20 cellular contexts compared by ENCODE assay signal in the genomic region with DNA sequence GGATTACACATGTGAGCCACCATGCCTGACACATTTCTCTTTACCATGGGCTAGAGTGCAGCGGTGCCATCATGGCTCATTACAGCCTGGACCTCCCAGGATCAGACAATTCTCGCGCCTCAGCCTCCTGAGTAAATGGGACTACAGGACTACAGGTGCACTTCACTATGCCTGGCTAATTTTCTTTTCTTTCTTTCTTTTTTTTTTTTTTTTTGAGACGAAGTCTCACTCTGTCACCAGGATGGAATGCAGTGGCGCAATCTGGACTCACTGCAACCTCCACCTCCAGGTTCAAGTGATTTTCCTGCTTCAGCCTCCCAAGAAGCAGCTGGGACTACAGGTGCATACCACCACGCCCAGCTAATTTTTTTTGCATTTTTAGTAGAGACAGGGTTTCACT. TPM values are rescaled to one million over a fixed set of nuclear protein-coding genes. Genes with fewer than 3 reads are reported as not detected.
DNase-seq lines count a peak whose midpoint lies in the region; ATAC-seq, FAIRE-seq and TF ChIP-seq lines count a peak whose summit lies in the region.
"Had no signal": no experiment of that assay in that cellular context is flagged by ENCODE, and none has a peak within 500 bp of the region (broad histone marks: within the 10 kb centered on the region; RNA-seq: fewer than 3 reads in every experiment).

No MANE protein-coding gene starts in this region.

- ATAC-seq in HG02623 (IDR thresholded peaks at IDR 0.05; ENCODE audit: unreplicated experiment) (no peak), GM19397 (IDR thresholded peaks at IDR 0.05; ENCODE audit: unreplicated experiment) (no peak)
- ATAC-seq: T-helper 17 cell had no signal

- no peak for TF ChIP-seq CTCF in epithelial cell of esophagus (IDR thresholded peaks at IDR 0.05; ENCODE audit: insufficient read depth, low read depth, low read length, missing control alignments)

- DNase-seq in EL: peak; percentile 65
- peak; percentile 67 for DNase-seq in NCI-H226
- peak; percentile 86 for DNase-seq in epithelial cell of esophagus (ENCODE audit: low read depth)
- DNase-seq in posterior vena cava (ENCODE audit: low spot score): peak; percentile 40
- no peak for DNase-seq in NCI-H1436 treated with DMSO at 0.1 percent for 48 hours (lab: John Stamatoyannopoulos, UW)
- DNase-seq in GM19239 (ENCODE audit: insufficient read length, low spot score): no peak
- DNase-seq: activated B cell treated with CpG ODN at 0.5 μM for 24 hours; AML-193; GF-D8; GOT3; Kasumi-1; NCI-H1694 treated with DMSO at 0.1 percent for 48 hours; ovary; SIG-M5; sigmoid colon; stimulated activated CD4-positive, alpha-beta T cell treated with anti-CD3 and anti-CD28 coated beads, Interleukin-2, amount 100 ng/mL, for 24 hours; T-helper 17 cell had no signal

- intact Hi-C loops in posterior vena cava (cut with DNase I): no loop called here

- FAIRE-seq in GM19239 (lab: Jason Lieb, UNC): no peak

- H3K4me3 ChIP-seq in epithelial cell of esophagus (ENCODE audit: low read length): no peak overlapping the region
- H3K4me3 ChIP-seq: adrenal gland, ovary, sigmoid colon had no signal

RNA-seq across cellular contexts. Expression of a gene that starts 14.8 kb away (rescaled TPM):
- 10 to 100 TPM; 47.9 to 79.4 TPM for total RNA-seq in posterior vena cava

Comparison
In these comparisons a context has a peak if more than half of its experiments do, and no peak if none do; other contexts are left out.
1. DNase-seq: peak in EL (single experiment), NCI-H226 (single experiment), epithelial cell of esophagus (single experiment) and posterior vena cava (single experiment); none in NCI-H1436 treated with DMSO at 0.1 percent for 48 hours (single experiment) and GM19239 (single experiment).